Comparison of ENCODE assay signal across 8 cellular contexts in the genomic region with DNA sequence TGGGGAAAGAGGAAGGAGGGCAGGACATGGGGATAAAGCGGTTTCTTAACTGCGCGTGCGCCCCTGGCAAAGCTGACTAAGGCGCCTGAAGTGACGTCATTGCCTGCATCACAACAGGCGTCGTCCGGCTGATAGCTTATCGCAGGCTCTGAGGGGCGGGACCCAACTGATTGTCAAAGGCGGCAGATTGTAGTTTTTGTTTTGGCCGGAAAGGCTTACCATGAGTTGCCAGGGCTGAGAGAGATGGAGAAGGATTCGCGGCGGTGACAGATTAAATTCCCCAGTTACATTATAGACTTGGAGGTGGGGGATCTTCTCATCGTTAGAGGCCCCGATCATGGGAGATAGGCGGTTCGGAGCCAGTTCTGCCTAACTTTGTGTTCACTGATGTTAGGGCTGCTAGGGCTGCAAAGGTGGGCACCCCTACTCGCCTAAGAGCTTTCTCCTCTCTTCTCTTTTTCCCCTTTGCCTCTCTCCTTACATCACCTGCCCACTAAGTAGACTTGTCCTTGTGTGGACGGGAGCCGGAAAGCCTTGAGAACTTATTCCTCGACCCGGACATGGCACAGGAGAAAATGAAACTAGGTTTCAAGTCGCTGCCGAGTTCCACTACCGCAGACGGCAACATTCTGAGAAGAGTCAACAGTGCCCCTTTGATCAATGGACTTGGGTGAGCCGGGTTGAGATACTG. TPM values are rescaled to one million over a fixed set of nuclear protein-coding genes. Genes with fewer than 3 reads are reported as not detected.
A peak's percentile ranks its signal among the peaks of the same experiment; 100 is the strongest.
DNase-seq lines count a peak whose midpoint lies in the region; ATAC-seq and TF ChIP-seq lines count a peak whose summit lies in the region.

No MANE protein-coding gene starts in this region.

- H3K27me3 ChIP-seq in Panc1 (ENCODE audit: control insufficient read depth, insufficient read depth, low read length): no peaks in the 10 kb centered on the region
- no peaks in the 10 kb centered on the region for H3K27me3 ChIP-seq in esophagus muscularis mucosa
- no peaks in the 10 kb centered on the region for H3K27me3 ChIP-seq in muscle layer of duodenum (ENCODE audit: low read depth, low read length)

- TF ChIP-seq POLR2A in esophagus muscularis mucosa (IDR thresholded peaks at IDR 0.05; ENCODE audit: low read depth): no peak

- in situ Hi-C loops in Panc1 (cut with HindIII; ENCODE audit: low pct_unique_long_range_greater_than_20kb, low sequenced_read_pairs): no loop called here

- TF ChIP-seq CTCF in Panc1 (IDR thresholded peaks at IDR 0.05) (no peak), esophagus muscularis mucosa (IDR thresholded peaks at IDR 0.05) (no peak)

- CTCF ChIA-PET in Panc1 (lab: Charles Lee): interaction anchor here (0.6 kb wide), 1 partner anchor 44 kb away, joined by 6 read pairs; no protein-coding TSS in a partner anchor

- WGBS in esophagus muscularis mucosa: 29% methylated on average over 30 of the region's 30 CpGs

- DNase-seq in DMS79 (lab: John Stamatoyannopoulos, UW): peak; percentile 78
- peak; percentile 49 for DNase-seq in KG1 (lab: John Stamatoyannopoulos, UW)
- peak; percentile 75 for DNase-seq in Panc1 (ENCODE audit: low read depth, low spot score)
- DNase-seq in activated T-cell treated with anti-CD3 and anti-CD28 coated beads, Interleukin-2, amount 50 U/mL, for 48 hours: peak; percentile 81 to 87
- DNase-seq in esophagus muscularis mucosa (ENCODE audit: extremely low spot score): peak; percentile 93
- DNase-seq in stimulated activated CD8-positive, alpha-beta memory T cell treated with anti-CD3 and anti-CD28 coated beads, Interleukin-7, amount 100 ng/mL, for 24 hours (ENCODE audit: low read depth): peak; percentile 59

- H3K9me3 ChIP-seq in Panc1 (ENCODE audit: control insufficient read depth, insufficient read depth, low read depth, low read length) (no peaks in the 10 kb centered on the region), esophagus muscularis mucosa (no peaks in the 10 kb centered on the region), muscle layer of duodenum (ENCODE audit: control insufficient read depth in 1 of 2, low read length in 2 of 2) (no peaks in the 10 kb centered on the region)

- no peak for TF ChIP-seq EP300 in esophagus muscularis mucosa (IDR thresholded peaks at IDR 0.05)

- TSS peak; percentile 93 for BruUV-seq in Panc1 (replicated peaks; lab: Mats Ljungman, UMichigan)

- POLR2A ChIA-PET in Panc1 (lab: Charles Lee): interaction anchor here (0.6 kb wide), 1 partner anchor 139 kb away, joined by 4 read pairs; no protein-coding TSS in a partner anchor

- H3K4me3 ChIP-seq in Panc1 (ENCODE audit: low read depth in 2 of 2, low read length in 2 of 2) (peak overlapping the region; percentile 79 to 93), esophagus muscularis mucosa (peak overlapping the region; percentile 60 to 68 (median 65)), muscle layer of duodenum (ENCODE audit: low read depth in 1 of 2, low read length in 2 of 2) (peak overlapping the region; percentile 72 to 92)

- ATAC-seq in GM21737 (IDR thresholded peaks at IDR 0.05; ENCODE audit: unreplicated experiment) (peak; percentile 90), Panc1 (peak; percentile 94)

- intact Hi-C loops in Panc1 (cut with micrococcal nuclease; ENCODE audit: unreplicated experiment): loop anchor here (10.0 kb wide), 1 partner anchor 188 kb away; a partner anchor contains a TSS
- intact Hi-C loops in esophagus muscularis mucosa (cut with DNase I): no loop called here

- H3K36me3 ChIP-seq in Panc1 (ENCODE audit: control insufficient read depth, insufficient read depth, low read length) (no peaks in the 10 kb centered on the region), esophagus muscularis mucosa (no peaks in the 10 kb centered on the region), muscle layer of duodenum (ENCODE audit: control insufficient read depth in 1 of 2, insufficient read depth in 2 of 2, low read length in 2 of 2) (no peaks in the 10 kb centered on the region)

- H3K27ac ChIP-seq in Panc1 (ENCODE audit: low read length) (peak overlapping the region; percentile 93), esophagus muscularis mucosa (replicated peaks in 1 of 4) (peak overlapping the region; percentile 82 to 87 (median 84)), muscle layer of duodenum (ENCODE audit: low read length) (peak overlapping the region; percentile 97)

- H3K4me1 ChIP-seq in Panc1 (ENCODE audit: control insufficient read depth, insufficient read depth, low read length): peaks cover 21% of the 10 kb centered on the region
- peaks cover 0 to 7% (median 3%) of the 10 kb centered on the region in 4 donors for H3K4me1 ChIP-seq in esophagus muscularis mucosa
- no peaks in the 10 kb centered on the region for H3K4me1 ChIP-seq in muscle layer of duodenum (ENCODE audit: control insufficient read depth in 1 of 2, insufficient read depth in 2 of 2, low read length in 2 of 2)

RNA-seq across cellular contexts. Expression of a gene that starts 10.2 kb away (rescaled TPM):
- total RNA-seq in Panc1 (2021; ENCODE audit: unreplicated experiment) (98.8 TPM), esophagus muscularis mucosa (10 to 100 TPM; 13.4 to 20.8 (median 17.0) TPM)
- polyA plus RNA-seq in Panc1 (2012; ENCODE audit: insufficient read length): 48.5 TPM

Comparison
In these comparisons a context has a peak if more than half of its experiments do, and no peak if none do; other contexts are left out.
1. Peak in every context shown above with its lines: DNase-seq, ATAC-seq, H3K4me3 ChIP-seq and H3K27ac ChIP-seq.